Comparison of ENCODE assay signal across 29 cellular contexts in the genomic region with DNA sequence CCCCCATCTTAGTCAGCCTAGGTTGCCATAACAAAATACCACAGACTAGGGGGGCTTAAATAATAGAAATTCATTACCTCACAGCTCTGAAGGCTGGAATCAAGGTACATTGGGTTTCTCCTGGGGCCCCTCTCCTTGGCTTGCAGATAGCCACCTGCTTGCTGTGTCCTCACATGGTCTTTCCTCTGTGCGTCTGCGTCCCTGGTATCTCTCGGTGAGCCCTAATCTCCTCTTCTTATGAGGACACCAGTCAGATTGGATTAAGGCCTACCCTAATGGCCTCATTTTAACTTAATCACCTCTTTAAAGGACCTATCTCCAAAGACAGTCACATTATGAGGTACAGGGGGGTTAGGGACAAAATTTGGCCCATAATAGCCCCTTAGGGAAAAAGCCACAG.
DNase-seq lines count a peak whose midpoint lies in the region; ATAC-seq, FAIRE-seq and TF ChIP-seq lines count a peak whose summit lies in the region.
"Had no signal": no experiment of that assay in that cellular context is flagged by ENCODE, and none has a peak within 500 bp of the region (broad histone marks: within the 10 kb centered on the region; RNA-seq: fewer than 3 reads in every experiment).

No MANE protein-coding gene starts in this region.

- in situ Hi-C loops in ACHN (cut with HindIII; ENCODE audit: low pct_ligation_motif_present, low pct_unique_long_range_greater_than_20kb, low sequenced_read_pairs): no loop called here

- peak overlapping the region; percentile 27 to 32 for H3K4me3 Mint-ChIP-seq in activated T-cell treated with anti-CD3 and anti-CD28 coated beads, Interleukin-2, amount 50 U/mL, for 72 hours
- peak overlapping the region; percentile 75 for H3K4me3 Mint-ChIP-seq in activated T-helper 17 cell treated with anti-CD3 and anti-CD28 coated beads, Interleukin-2, amount 50 U/mL, for 72 hours
- no peak overlapping the region for H3K4me3 Mint-ChIP-seq in progenitor cell of endocrine pancreas (ENCODE audit: low read depth)
- H3K4me3 Mint-ChIP-seq: activated CD4-positive, alpha-beta T cell treated with anti-CD3 and anti-CD28 coated beads for 36 hours; activated naive CD8-positive, alpha-beta T cell treated with anti-CD3 and anti-CD28 coated beads, Interleukin-2, amount 10 ng/mL, durations not matched to agents 7 days and 5 days; activated T-helper 1 cell treated with anti-CD3 and anti-CD28 coated beads, Interleukin-12 subunit alpha, Interleukin-12 subunit beta, Interleukin-2, Interleukin-4 antibody, amounts not matched to agents 30 ng/mL and 10 ng/mL and 1 ng/mL, durations not matched to agents 14 hours and 24 hours and 36 hours had no signal

- FAIRE-seq in GM12892 (lab: Jason Lieb, UNC): peak; percentile 93
- FAIRE-seq: A549, colon, RCC 7860, urothelium cell line had no signal

- no peaks in the 10 kb centered on the region for H3K27me3 Mint-ChIP-seq in activated T-cell treated with anti-CD3 and anti-CD28 coated beads, Interleukin-2, amount 50 U/mL, for 72 hours (ENCODE audit: low read depth)
- no peaks in the 10 kb centered on the region for H3K27me3 Mint-ChIP-seq in activated T-helper 17 cell treated with anti-CD3 and anti-CD28 coated beads, Interleukin-2, amount 50 U/mL, for 72 hours
- no peaks in the 10 kb centered on the region for H3K27me3 Mint-ChIP-seq in progenitor cell of endocrine pancreas
- H3K27me3 Mint-ChIP-seq: activated CD4-positive, alpha-beta T cell treated with anti-CD3 and anti-CD28 coated beads for 36 hours; activated naive CD8-positive, alpha-beta T cell treated with anti-CD3 and anti-CD28 coated beads, Interleukin-2, amount 10 ng/mL, durations not matched to agents 7 days and 5 days had no signal

- ATAC-seq in activated T-cell treated with anti-CD3 and anti-CD28 coated beads, Interleukin-2, amount 50 U/mL, for 72 hours (replicated peaks in 1 of 2): no peak
- no peak for ATAC-seq in activated T-helper 17 cell treated with anti-CD3 and anti-CD28 coated beads, Interleukin-2, amount 50 U/mL, for 72 hours (replicated peaks)
- ATAC-seq in HG02938 (IDR thresholded peaks at IDR 0.05; ENCODE audit: unreplicated experiment): no peak
- ATAC-seq: A549; activated CD4-positive, alpha-beta T cell treated with anti-CD3 and anti-CD28 coated beads for 36 hours; left cardiac atrium; mucosa of descending colon had no signal

- TF ChIP-seq CTCF in progenitor cell of endocrine pancreas (IDR thresholded peaks at IDR 0.05; ENCODE audit: unreplicated experiment): no peak

- DNase-seq in activated T-cell treated with anti-CD3 and anti-CD28 coated beads, Interleukin-2, amount 50 U/mL, for 72 hours: no peak
- DNase-seq in activated T-cell treated with anti-CD3 and anti-CD28 coated beads, Interleukin-2, amount 50 U/mL, for 48 hours: no peak
- DNase-seq in GM12892 (ENCODE audit: insufficient read length) (no peak), progenitor cell of endocrine pancreas (ENCODE audit: low spot score, unreplicated experiment) (no peak), foreskin melanocyte (no peak), ACHN (no peak)
- DNase-seq: activated CD4-positive, alpha-beta T cell treated with anti-CD3 and anti-CD28 coated beads for 36 hours; activated naive CD8-positive, alpha-beta T cell treated with anti-CD3 and anti-CD28 coated beads, Interleukin-2, amount 10 ng/mL, durations not matched to agents 7 days and 5 days; AML-193; COR-L47; effector CD4-positive, alpha-beta T cell; HCEC 1CT; hypothalamus; left cardiac atrium; mucosa of descending colon; MV-4-11; NCI-H146; NCI-H345; NCI-H69; SIG-M5; stimulated activated CD4-positive, alpha-beta T cell treated with anti-CD3 and anti-CD28 coated beads, Interleukin-1b, Interleukin-23, amount 100 ng/mL, for 48 hours; stomach had no signal

- H3K9me3 Mint-ChIP-seq in activated T-cell treated with anti-CD3 and anti-CD28 coated beads, Interleukin-2, amount 50 U/mL, for 72 hours: peaks cover 0 to 3% of the 10 kb centered on the region in 2 donors
- no peaks in the 10 kb centered on the region for H3K9me3 Mint-ChIP-seq in activated T-helper 17 cell treated with anti-CD3 and anti-CD28 coated beads, Interleukin-2, amount 50 U/mL, for 72 hours
- H3K9me3 Mint-ChIP-seq in progenitor cell of endocrine pancreas (ENCODE audit: low read depth): peaks cover 14% of the 10 kb centered on the region

- H3K27ac Mint-ChIP-seq in activated T-cell treated with anti-CD3 and anti-CD28 coated beads, Interleukin-2, amount 50 U/mL, for 72 hours: peak overlapping the region; percentile 65
- no peak overlapping the region for H3K27ac Mint-ChIP-seq in activated T-helper 17 cell treated with anti-CD3 and anti-CD28 coated beads, Interleukin-2, amount 50 U/mL, for 72 hours
- peak overlapping the region; percentile 64 for H3K27ac Mint-ChIP-seq in progenitor cell of endocrine pancreas
- H3K27ac Mint-ChIP-seq: activated T-helper 1 cell treated with anti-CD3 and anti-CD28 coated beads, Interleukin-12 subunit alpha, Interleukin-12 subunit beta, Interleukin-2, Interleukin-4 antibody, amounts not matched to agents 30 ng/mL and 10 ng/mL and 1 ng/mL, durations not matched to agents 14 hours and 24 hours and 36 hours had no signal

- TF ChIP-seq POLR2A in GM12892 (IDR thresholded peaks at IDR 0.05; ENCODE audit: low read depth, low read length): no peak

- peaks cover 73% of the 10 kb centered on the region for H3K4me1 Mint-ChIP-seq in activated T-cell treated with anti-CD3 and anti-CD28 coated beads, Interleukin-2, amount 50 U/mL, for 72 hours (ENCODE audit: low read depth)
- H3K4me1 Mint-ChIP-seq in activated T-helper 17 cell treated with anti-CD3 and anti-CD28 coated beads, Interleukin-2, amount 50 U/mL, for 72 hours: peaks cover 33% of the 10 kb centered on the region
- H3K4me1 Mint-ChIP-seq in progenitor cell of endocrine pancreas (ENCODE audit: low read depth): no peaks in the 10 kb centered on the region

- peaks cover 0 to 16% of the 10 kb centered on the region in 2 donors for H3K36me3 Mint-ChIP-seq in activated T-cell treated with anti-CD3 and anti-CD28 coated beads, Interleukin-2, amount 50 U/mL, for 72 hours (ENCODE audit: insufficient read depth in 2 of 2)
- H3K36me3 Mint-ChIP-seq in activated T-helper 17 cell treated with anti-CD3 and anti-CD28 coated beads, Interleukin-2, amount 50 U/mL, for 72 hours (ENCODE audit: low read depth): peaks cover 33% of the 10 kb centered on the region
- H3K36me3 Mint-ChIP-seq in progenitor cell of endocrine pancreas (ENCODE audit: insufficient read depth): peaks cover 2% of the 10 kb centered on the region
